In genomic region chr5:76488969-76489368, GRCh38 we compare ENCODE assay signal across 1 cellular context.
TF ChIP-seq lines count a peak whose summit lies in the region.

No MANE protein-coding gene starts in this region.

TF ChIP-seq in H1, 55 proteins besides CTCF, POLR2A, EP300 and RAD21 (continued from another document):
- TF ChIP-seq CHD1 (IDR thresholded peaks at IDR 0.05; ENCODE audit: low read depth, low read length) = no peak
- TF ChIP-seq BRCA1 (IDR thresholded peaks at IDR 0.05; ENCODE audit: low read depth, low read length) = no peak
- TF ChIP-seq RFX5 (IDR thresholded peaks at IDR 0.05; ENCODE audit: borderline replicate concordance, low read depth, low read length) = no peak
- no peak for TF ChIP-seq YY1 (IDR thresholded peaks at IDR 0.05; ENCODE audit: low read depth, low read length)
- no peak for TF ChIP-seq TCF12 (IDR thresholded peaks at IDR 0.05; ENCODE audit: low read depth, low read length)
- TF ChIP-seq SP4 (IDR thresholded peaks at IDR 0.05; ENCODE audit: low read length) = no peak
- TF ChIP-seq SRF (IDR thresholded peaks at IDR 0.05; ENCODE audit: low read depth, low read length) = no peak
- no peak for TF ChIP-seq PHF8 (conservative IDR thresholded peaks at IDR 0.05; ENCODE audit: low read depth, low read length)
